In genomic region chr11:68938816-68939582, GRCh38 we compare ENCODE assay signal across 29 cellular contexts. TPM values are rescaled to one million over a fixed set of nuclear protein-coding genes. Genes with fewer than 3 reads are reported as not detected.
DNase-seq lines count a peak whose midpoint lies in the region; ATAC-seq, FAIRE-seq and TF ChIP-seq lines count a peak whose summit lies in the region.
"Had no signal": no experiment of that assay in that cellular context is flagged by ENCODE, and none has a peak within 500 bp of the region (broad histone marks: within the 10 kb centered on the region; RNA-seq: fewer than 3 reads in every experiment).

No MANE protein-coding gene starts in this region.

- H3K9me3 Mint-ChIP-seq in activated CD8-positive, alpha-beta T cell treated with anti-CD3 and anti-CD28 coated beads, Interleukin-2, amount 10 ng/mL, durations not matched to agents 7 days and 5 days (ENCODE audit: insufficient read depth) = no peaks in the 10 kb centered on the region
- H3K9me3 Mint-ChIP-seq in activated CD8-positive, alpha-beta T cell treated with anti-CD3 and anti-CD28 coated beads for 36 hours = no peaks in the 10 kb centered on the region
- H3K9me3 Mint-ChIP-seq: CD8-positive, alpha-beta T cell had no signal

- FAIRE-seq in bronchial epithelial cell (lab: Jason Lieb, UNC) = peak; percentile 55
- FAIRE-seq: H1, keratinocyte, small intestine had no signal

- TF ChIP-seq POLR2A in sigmoid colon (IDR thresholded peaks at IDR 0.05) = no peak

- H3K4me3 ChIP-seq in bronchial epithelial cell (ENCODE audit: low read depth, low read length) (no peak overlapping the region), sigmoid colon (no peak overlapping the region), dorsolateral prefrontal cortex (no peak overlapping the region)
- H3K4me3 ChIP-seq: cardiac muscle cell, lung, testis had no signal

- WGBS in sigmoid colon, 2 donors = 91 to 92% methylated on average over 17 of the region's 17 CpGs

- H3K27ac Mint-ChIP-seq in activated CD8-positive, alpha-beta T cell treated with anti-CD3 and anti-CD28 coated beads, Interleukin-2, amount 10 ng/mL, durations not matched to agents 7 days and 5 days = peak overlapping the region; percentile 30
- H3K27ac Mint-ChIP-seq in activated CD8-positive, alpha-beta T cell treated with anti-CD3 and anti-CD28 coated beads for 36 hours = no peak overlapping the region
- H3K27ac Mint-ChIP-seq: CD8-positive, alpha-beta T cell had no signal

- H3K4me1 Mint-ChIP-seq in activated CD8-positive, alpha-beta T cell treated with anti-CD3 and anti-CD28 coated beads, Interleukin-2, amount 10 ng/mL, durations not matched to agents 7 days and 5 days (ENCODE audit: low read depth) = no peaks in the 10 kb centered on the region
- no peaks in the 10 kb centered on the region for H3K4me1 Mint-ChIP-seq in activated CD8-positive, alpha-beta T cell treated with anti-CD3 and anti-CD28 coated beads for 36 hours (ENCODE audit: low read depth)

- H3K27ac ChIP-seq in sigmoid colon (peak overlapping the region; percentile 90 to 94 (median 92)), dorsolateral prefrontal cortex (peak overlapping the region in 1 of 59 donors; percentile 72)
- H3K27ac ChIP-seq: cardiac muscle cell, neutrophil had no signal

- no peaks in the 10 kb centered on the region for H3K27me3 Mint-ChIP-seq in activated CD8-positive, alpha-beta T cell treated with anti-CD3 and anti-CD28 coated beads, Interleukin-2, amount 10 ng/mL, durations not matched to agents 7 days and 5 days (ENCODE audit: low read depth)
- no peaks in the 10 kb centered on the region for H3K27me3 Mint-ChIP-seq in activated CD8-positive, alpha-beta T cell treated with anti-CD3 and anti-CD28 coated beads for 36 hours

- intact Hi-C loops in activated CD8-positive, alpha-beta T cell treated with anti-CD3 and anti-CD28 coated beads for 36 hours (cut with micrococcal nuclease) = no loop called here
- intact Hi-C loops in sigmoid colon (cut with DNase I) (no loop called here), dorsolateral prefrontal cortex (cut with DNase I) (no loop called here)

- no peak overlapping the region for H3K4me3 Mint-ChIP-seq in activated CD8-positive, alpha-beta T cell treated with anti-CD3 and anti-CD28 coated beads, Interleukin-2, amount 10 ng/mL, durations not matched to agents 7 days and 5 days
- H3K4me3 Mint-ChIP-seq in activated CD8-positive, alpha-beta T cell treated with anti-CD3 and anti-CD28 coated beads for 36 hours = no peak overlapping the region
- H3K4me3 Mint-ChIP-seq: CD8-positive, alpha-beta T cell had no signal

- POLR2A ChIA-PET in activated CD8-positive, alpha-beta T cell treated with anti-CD3 and anti-CD28 coated beads, Interleukin-2, amount 10 ng/mL, durations not matched to agents 7 days and 5 days (lab: Charles Lee) = interaction anchor here (0.6 kb wide), 1 partner anchor 627 kb away, joined by 3 read pairs; the partner anchor contains the start of gene LRP5
- POLR2A ChIA-PET in activated CD8-positive, alpha-beta T cell treated with anti-CD3 and anti-CD28 coated beads for 36 hours (lab: Charles Lee) = no interaction called here

- no peak for DNase-seq in activated CD8-positive, alpha-beta T cell treated with anti-CD3 and anti-CD28 coated beads, Interleukin-2, amount 10 ng/mL, durations not matched to agents 7 days and 5 days
- no peak for DNase-seq in activated CD8-positive, alpha-beta T cell treated with anti-CD3 and anti-CD28 coated beads for 36 hours
- DNase-seq in D341Med (ENCODE audit: low spot score) (peak; percentile 22), bronchial epithelial cell (ENCODE audit: low read depth) (no peak), sigmoid colon (no peak), NCI-H1436 treated with DMSO at 0.1 percent for 48 hours (lab: John Stamatoyannopoulos, UW) (no peak), dorsolateral prefrontal cortex (no peak)
- DNase-seq: 8988T; activated CD8-positive, alpha-beta memory T cell treated with anti-CD3 and anti-CD28 coated beads for 24 hours; activated naive CD4-positive, alpha-beta T cell treated with anti-CD3 and anti-CD28 coated beads, Interleukin-2, amount 50 U/mL, for 16 hours; activated T-cell treated with anti-CD3 and anti-CD28 coated beads, Interleukin-2, amount 50 U/mL, for 48 hours; CD8-positive, alpha-beta T cell; dermis blood vessel endothelial cell; Karpas-422; NCI-H1048; NCI-H187 treated with DMSO at 0.1 percent for 48 hours; NCI-H524 treated with DMSO at 0.1 percent for 48 hours; small intestine; T-helper 1 cell; testis had no signal

- no peaks in the 10 kb centered on the region for H3K9me3 ChIP-seq in sigmoid colon
- H3K9me3 ChIP-seq: neutrophil, testis had no signal

- ATAC-seq in activated CD8-positive, alpha-beta T cell treated with anti-CD3 and anti-CD28 coated beads, Interleukin-2, amount 10 ng/mL, durations not matched to agents 7 days and 5 days = peak; percentile 26
- ATAC-seq in activated CD8-positive, alpha-beta T cell treated with anti-CD3 and anti-CD28 coated beads for 36 hours = no peak
- no peak for ATAC-seq in HG03457 (IDR thresholded peaks at IDR 0.05; ENCODE audit: unreplicated experiment)
- ATAC-seq: CD8-positive, alpha-beta T cell had no signal

- H3K27me3 ChIP-seq in bronchial epithelial cell (ENCODE audit: control insufficient read depth, insufficient read depth, low read length) (no peaks in the 10 kb centered on the region), sigmoid colon (no peaks in the 10 kb centered on the region), dorsolateral prefrontal cortex (no peaks in the 10 kb centered on the region)
- H3K27me3 ChIP-seq: cardiac muscle cell, neutrophil, testis had no signal

- H3K36me3 ChIP-seq in bronchial epithelial cell (ENCODE audit: control insufficient read depth, insufficient read depth, low read length) (peaks cover 7% of the 10 kb centered on the region), sigmoid colon (peaks cover 12 to 64% (median 35%) of the 10 kb centered on the region in 4 donors)

- TF ChIP-seq EP300 in sigmoid colon (IDR thresholded peaks at IDR 0.05) = no peak

- TF ChIP-seq CTCF in activated CD8-positive, alpha-beta T cell treated with anti-CD3 and anti-CD28 coated beads for 36 hours (IDR thresholded peaks at IDR 0.05) = no peak
- no peak for TF ChIP-seq CTCF in bronchial epithelial cell (IDR thresholded peaks at IDR 0.05; ENCODE audit: insufficient read depth, low read length, severe bottlenecking)
- no peak for TF ChIP-seq CTCF in sigmoid colon (IDR thresholded peaks at IDR 0.05)
- TF ChIP-seq CTCF in dorsolateral prefrontal cortex (IDR thresholded peaks at IDR 0.05 in 54 of 56, conservative IDR thresholded peaks at IDR 0.05 in 2 of 56; ENCODE audit: low read depth in 1 of 56, partially characterized antibody in 56 of 56) = no peak

- CTCF ChIA-PET in activated CD8-positive, alpha-beta T cell treated with anti-CD3 and anti-CD28 coated beads, Interleukin-2, amount 10 ng/mL, durations not matched to agents 7 days and 5 days (lab: Charles Lee) = no interaction called here
- CTCF ChIA-PET in activated CD8-positive, alpha-beta T cell treated with anti-CD3 and anti-CD28 coated beads for 36 hours (lab: Charles Lee) = no interaction called here

- peaks cover 0 to 85% (median 75%) of the 10 kb centered on the region in 4 donors for H3K4me1 ChIP-seq in sigmoid colon

- peaks cover 4% of the 10 kb centered on the region for H3K36me3 Mint-ChIP-seq in activated CD8-positive, alpha-beta T cell treated with anti-CD3 and anti-CD28 coated beads, Interleukin-2, amount 10 ng/mL, durations not matched to agents 7 days and 5 days (ENCODE audit: low read depth)
- peaks cover 5% of the 10 kb centered on the region for H3K36me3 Mint-ChIP-seq in activated CD8-positive, alpha-beta T cell treated with anti-CD3 and anti-CD28 coated beads for 36 hours (ENCODE audit: low read depth)

RNA-seq across cellular contexts. Expression of gene IGHMBP2, which starts 35.3 kb away (rescaled TPM):
- 10 to 100 TPM; 25.0 to 28.2 TPM for total RNA-seq in activated CD8-positive, alpha-beta T cell treated with anti-CD3 and anti-CD28 coated beads, Interleukin-2, amount 10 ng/mL, durations not matched to agents 7 days and 5 days
- total RNA-seq in activated CD8-positive, alpha-beta T cell treated with anti-CD3 and anti-CD28 coated beads for 36 hours = 10 to 100 TPM; 21.1 to 24.9 TPM
- 8.7 and 10.2 TPM in 2 replicates for total RNA-seq in bronchial epithelial cell
- total RNA-seq in sigmoid colon = 10 to 100 TPM; 12.2 to 41.3 (median 30.4) TPM
- 10 to 100 TPM in 1 of 3 donors, 1 to 10 TPM in 2; 5.4 to 15.7 (median 8.1) TPM for polyA plus RNA-seq in sigmoid colon
- 10 to 100 TPM; 19.0 to 47.9 (median 30.3) TPM for total RNA-seq in dorsolateral prefrontal cortex

RNA-seq across cellular contexts. Expression of gene MRPL21, which starts 35.4 kb away (rescaled TPM):
- 10 to 100 TPM; 64.9 to 69.0 TPM for total RNA-seq in activated CD8-positive, alpha-beta T cell treated with anti-CD3 and anti-CD28 coated beads, Interleukin-2, amount 10 ng/mL, durations not matched to agents 7 days and 5 days
- total RNA-seq in activated CD8-positive, alpha-beta T cell treated with anti-CD3 and anti-CD28 coated beads for 36 hours = 100 to 1,000 TPM in 1 of 2 experiments, 10 to 100 TPM in 1; 99.6 to 104 TPM
- total RNA-seq in bronchial epithelial cell (50.8 and 65.0 TPM in 2 replicates), sigmoid colon (10 to 100 TPM; 53.7 to 99.1 (median 67.5) TPM), dorsolateral prefrontal cortex (10 to 100 TPM; 23.7 to 72.9 (median 50.7) TPM)
- polyA plus RNA-seq in sigmoid colon = 100 to 1,000 TPM; 107 to 134 (median 124) TPM

RNA-seq across cellular contexts. Expression of gene MRGPRD, which starts 41.8 kb away (rescaled TPM):
- total RNA-seq in activated CD8-positive, alpha-beta T cell treated with anti-CD3 and anti-CD28 coated beads, Interleukin-2, amount 10 ng/mL, durations not matched to agents 7 days and 5 days = not detected
- not detected for total RNA-seq in activated CD8-positive, alpha-beta T cell treated with anti-CD3 and anti-CD28 coated beads for 36 hours
- total RNA-seq in bronchial epithelial cell (not detected in 2 replicates), sigmoid colon (1 to 10 TPM in 3 of 4 donors, not detected in 1; 1.9 to 2.2 (median 2.1) TPM), dorsolateral prefrontal cortex (not detected)
- polyA plus RNA-seq in sigmoid colon = not detected
- total RNA-seq: cardiac muscle cell; CD8-positive, alpha-beta T cell; dermis blood vessel endothelial cell; fibroblast of lung; H1; lung; pulmonary artery endothelial cell; SK-MEL-5; testis had no signal
- polyA plus RNA-seq: cardiac muscle cell, fibroblast of lung, H1, keratinocyte, lung had no signal
